In the genomic region with DNA sequence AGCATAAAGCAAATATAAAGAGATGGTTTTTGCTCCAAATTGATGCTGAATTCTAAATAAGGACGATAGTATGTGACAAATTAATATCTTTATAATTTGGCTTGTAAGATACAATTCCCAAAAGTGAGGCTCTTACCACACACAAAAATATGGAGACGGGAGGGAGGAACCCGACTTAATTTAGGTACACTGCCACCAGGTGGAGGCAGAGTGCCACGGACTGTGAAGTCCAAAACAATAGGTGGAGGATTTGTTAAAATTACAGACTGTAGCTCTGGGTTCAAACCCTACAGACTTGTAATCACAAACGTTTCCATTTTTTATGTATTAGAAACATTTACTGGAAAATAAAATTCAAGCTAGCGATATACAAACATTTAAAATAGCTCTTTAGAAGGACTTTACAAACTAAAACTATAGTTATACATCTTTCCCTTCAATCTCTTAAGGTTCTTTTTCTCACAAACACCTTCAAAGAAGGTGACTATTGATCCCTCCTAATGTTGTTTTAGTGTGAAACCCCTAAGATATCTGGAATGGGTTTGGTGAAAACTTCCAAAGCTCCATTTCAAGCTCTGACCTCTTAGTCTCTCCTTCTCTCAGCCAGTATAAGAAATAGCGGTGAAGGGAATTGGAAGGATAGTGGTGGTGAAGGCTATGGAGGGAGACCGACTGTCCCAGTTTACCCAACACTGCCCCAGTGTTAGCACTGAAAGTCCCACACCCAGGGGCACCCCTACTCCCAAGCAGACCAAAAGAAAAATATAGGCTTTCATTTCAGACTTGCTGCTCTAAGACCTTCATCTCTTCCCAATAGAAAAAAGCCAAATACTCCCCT, we compare ENCODE assay signal across 8 cellular contexts.
DNase-seq lines count a peak whose midpoint lies in the region; ATAC-seq and TF ChIP-seq lines count a peak whose summit lies in the region.

No MANE protein-coding gene starts in this region.

- H3K27me3 ChIP-seq in adrenal gland, result no peaks in the 10 kb centered on the region
- no peaks in the 10 kb centered on the region for H3K27me3 ChIP-seq in heart left ventricle

- H3K27ac ChIP-seq in adrenal gland (peak overlapping the region in 1 of 5 donors; percentile 33), heart left ventricle (peak overlapping the region in 11 of 12 donors; percentile 25 to 79 (median 67))

- intact Hi-C loops in adrenal gland (cut with DNase I), result loop anchor here in 1 of 2 donors (10.0 kb wide), 1 partner anchor 537 kb away; no protein-coding TSS in a partner anchor
- intact Hi-C loops in heart left ventricle (cut with DNase I), result loop anchor here in 7 of 10 donors (5.0 to 10.0 kb wide), 10 partner anchors 104 to 1297 kb away; partner anchors contain the start of genes ADAM10 (in 2 of the 7), MINDY2 (in 2 of the 7) and SLTM (in 2 of the 7)

- ATAC-seq in heart left ventricle, result peak; percentile 39 to 79 (median 66)
- no peak for ATAC-seq in GM21528 (IDR thresholded peaks at IDR 0.05; ENCODE audit: low FRiP score, unreplicated experiment)
- ATAC-seq in GM21390 (IDR thresholded peaks at IDR 0.05; ENCODE audit: unreplicated experiment), result no peak

- H3K9me3 ChIP-seq in adrenal gland (replicated peaks in 1 of 3) (no peaks in the 10 kb centered on the region), heart left ventricle (no peaks in the 10 kb centered on the region)

- H3K4me1 ChIP-seq in adrenal gland (replicated peaks in 1 of 2) (no peaks in the 10 kb centered on the region), heart left ventricle (peaks cover 3 to 43% (median 27%) of the 10 kb centered on the region in 12 donors)

- no peak for TF ChIP-seq POLR2A in adrenal gland (IDR thresholded peaks at IDR 0.05)
- no peak for TF ChIP-seq POLR2A in heart left ventricle (IDR thresholded peaks at IDR 0.05)

- TF ChIP-seq CTCF in adrenal gland (IDR thresholded peaks at IDR 0.05), result peak; percentile 65 to 90 (median 81)
- peak; percentile 71 to 91 (median 84) for TF ChIP-seq CTCF in heart left ventricle (IDR thresholded peaks at IDR 0.05)

- H3K4me3 ChIP-seq in adrenal gland, result no peak overlapping the region
- no peak overlapping the region for H3K4me3 ChIP-seq in heart left ventricle

- peak; percentile 33 for DNase-seq in GDM1 (lab: John Stamatoyannopoulos, UW)
- DNase-seq in NCI-H1048 (lab: John Stamatoyannopoulos, UW), result peak; percentile 66
- peak; percentile 18 to 72 for DNase-seq in SW 1271 (lab: John Stamatoyannopoulos, UW)
- peak; percentile 62 to 87 (median 81) for DNase-seq in adrenal gland
- peak; percentile 68 to 86 (median 71) for DNase-seq in heart left ventricle
- peak; percentile 66 for DNase-seq in retina

- 36 to 45% (median 43%) methylated on average over 8 of the region's 8 CpGs for WGBS in adrenal gland, 4 donors
- 33 to 43% (median 38%) methylated on average over 8 of the region's 8 CpGs for WGBS in heart left ventricle, 4 donors

- no peaks in the 10 kb centered on the region for H3K36me3 ChIP-seq in adrenal gland (replicated peaks in 1 of 2)
- no peaks in the 10 kb centered on the region for H3K36me3 ChIP-seq in heart left ventricle

Comparison
In these comparisons a context has a peak if more than half of its experiments do, and no peak if none do; other contexts are left out.
1. ATAC-seq: peak in heart left ventricle (4 of 4); none in GM21528 (single experiment) and GM21390 (single experiment).
2. Peak in every context shown above with its lines, with median percentiles within 50 percentile points of each other: DNase-seq.